11 cellular contexts compared by ENCODE assay signal in the genomic region with DNA sequence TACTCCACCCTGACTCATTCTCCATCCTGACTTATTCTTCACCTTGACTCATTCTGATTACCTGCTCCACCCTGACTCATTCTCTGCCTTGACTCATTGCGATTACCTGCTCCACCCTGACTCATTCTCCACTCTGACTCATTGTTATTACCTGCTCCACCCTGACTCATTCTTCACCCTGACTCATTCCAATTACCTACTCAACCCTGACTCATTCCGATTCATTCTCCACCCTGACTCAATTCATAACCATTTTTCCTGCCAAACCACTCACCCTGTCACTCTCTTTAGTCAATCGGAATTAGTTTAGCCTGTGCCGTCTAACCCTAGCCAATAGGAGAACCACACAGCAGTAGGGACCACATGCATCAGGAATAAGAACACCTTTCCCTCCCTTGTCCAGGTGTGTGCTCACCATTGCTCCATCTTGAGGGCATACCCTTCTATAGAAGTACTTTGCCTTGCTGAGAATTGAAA.
DNase-seq lines count a peak whose midpoint lies in the region; ATAC-seq lines count a peak whose summit lies in the region.
"Had no signal": no experiment of that assay in that cellular context is flagged by ENCODE, and none has a peak within 500 bp of the region (broad histone marks: within the 10 kb centered on the region; RNA-seq: fewer than 3 reads in every experiment).

No MANE protein-coding gene starts in this region.

- H2BK120ac ChIP-seq in mesenchymal stem cell (ENCODE audit: low read depth, low read length): no peak overlapping the region

- H3K9me3 Mint-ChIP-seq in CD8-positive, alpha-beta memory T cell: peaks cover 4 to 17% (median 10%) of the 10 kb centered on the region in 5 donors

- H3K79me1 ChIP-seq in mesenchymal stem cell (replicated peaks; ENCODE audit: low read length, poor library complexity, severe bottlenecking): no peaks in the 10 kb centered on the region

- POLR2A ChIA-PET in CD8-positive, alpha-beta memory T cell (lab: Charles Lee): no interaction called here

- WGBS in mesenchymal stem cell: 90% methylated on average over 4 of the region's 4 CpGs

- no peak overlapping the region for H3K14ac ChIP-seq in mesenchymal stem cell (ENCODE audit: low read length in 2 of 2)

- H3K4me3 ChIP-seq in mesenchymal stem cell (ENCODE audit: insufficient read depth in 1 of 2, low read depth in 1 of 2, low read length in 2 of 2): peak overlapping the region in 1 of 2 experiments; percentile 16
- no peak overlapping the region for H3K4me3 ChIP-seq in CD8-positive, alpha-beta memory T cell (ENCODE audit: low read length)

- CTCF ChIA-PET in CD8-positive, alpha-beta memory T cell (lab: Charles Lee): no interaction called here

- no peak overlapping the region for H3K4ac ChIP-seq in mesenchymal stem cell (ENCODE audit: low read depth in 1 of 2, low read length in 2 of 2)

- H3K27ac Mint-ChIP-seq in CD8-positive, alpha-beta memory T cell: no peak overlapping the region

- no peak overlapping the region for H2AK5ac ChIP-seq in mesenchymal stem cell (ENCODE audit: low read length, severe bottlenecking)

- no peaks in the 10 kb centered on the region for H3K27me3 Mint-ChIP-seq in CD8-positive, alpha-beta memory T cell

- peak; percentile 2 for DNase-seq in T1000 (lab: John Stamatoyannopoulos, UW)
- DNase-seq in mesenchymal stem cell: peak; percentile 20
- no peak for DNase-seq in NCI-H345 (lab: John Stamatoyannopoulos, UW)
- no peak for DNase-seq in CD8-positive, alpha-beta memory T cell
- DNase-seq: activated naive CD4-positive, alpha-beta T cell treated with Interleukin-2 at 50 U/mL for 16 hours; DMS153; Kasumi-1; NCI-H774 had no signal

- H2BK15ac ChIP-seq in mesenchymal stem cell (ENCODE audit: low read depth, poor library complexity, severe bottlenecking): no peak overlapping the region

- no peak overlapping the region for H3K4me3 Mint-ChIP-seq in CD8-positive, alpha-beta memory T cell

- no peak overlapping the region for H3K18ac ChIP-seq in mesenchymal stem cell (ENCODE audit: low read depth in 1 of 2, low read length in 2 of 2)

- H2BK5ac ChIP-seq in mesenchymal stem cell (ENCODE audit: low read depth, low read length, poor library complexity, severe bottlenecking): no peak overlapping the region

- H4K8ac ChIP-seq in mesenchymal stem cell (ENCODE audit: low read length): no peak overlapping the region

- H3K23ac ChIP-seq in mesenchymal stem cell (ENCODE audit: low read length in 2 of 2): no peak overlapping the region

- H3K4me1 Mint-ChIP-seq in CD8-positive, alpha-beta memory T cell: no peaks in the 10 kb centered on the region

- ATAC-seq in GM18520 (IDR thresholded peaks at IDR 0.05; ENCODE audit: unreplicated experiment) (peak; percentile 47), HG02759 (IDR thresholded peaks at IDR 0.05; ENCODE audit: unreplicated experiment) (peak; percentile 39), GM19467 (IDR thresholded peaks at IDR 0.05; ENCODE audit: unreplicated experiment) (no peak)

- H2AFZ ChIP-seq in mesenchymal stem cell (ENCODE audit: low read depth, low read length): no peak overlapping the region

- H3K4me2 ChIP-seq in mesenchymal stem cell (ENCODE audit: low read length, poor library complexity, severe bottlenecking): no peak overlapping the region

- H2BK12ac ChIP-seq in mesenchymal stem cell (ENCODE audit: low read length in 2 of 2): no peak overlapping the region

- no peak overlapping the region for H4K91ac ChIP-seq in mesenchymal stem cell (ENCODE audit: low read length)

- H3K9me3 ChIP-seq in mesenchymal stem cell (ENCODE audit: control insufficient read depth, low read length): peaks cover 35% of the 10 kb centered on the region
- no peaks in the 10 kb centered on the region for H3K9me3 ChIP-seq in CD8-positive, alpha-beta memory T cell (ENCODE audit: low read length)

- no peaks in the 10 kb centered on the region for H3K36me3 Mint-ChIP-seq in CD8-positive, alpha-beta memory T cell

- no peak overlapping the region for H3K9ac ChIP-seq in mesenchymal stem cell (ENCODE audit: low read length)

- H3K4me1 ChIP-seq in mesenchymal stem cell (ENCODE audit: control insufficient read depth, insufficient read depth, low read depth, low read length): no peaks in the 10 kb centered on the region
- H3K4me1 ChIP-seq in CD8-positive, alpha-beta memory T cell (ENCODE audit: insufficient read depth, low read length): no peaks in the 10 kb centered on the region

- H3K36me3 ChIP-seq in mesenchymal stem cell (ENCODE audit: control insufficient read depth in 1 of 2, insufficient read depth in 2 of 2, low read depth in 1 of 2, low read length in 2 of 2): no peaks in the 10 kb centered on the region
- no peaks in the 10 kb centered on the region for H3K36me3 ChIP-seq in CD8-positive, alpha-beta memory T cell (ENCODE audit: insufficient read depth, low read length)

- H3K27me3 ChIP-seq in mesenchymal stem cell (ENCODE audit: control insufficient read depth in 1 of 2, insufficient read depth in 1 of 2, low read length in 2 of 2): no peaks in the 10 kb centered on the region
- H3K27me3 ChIP-seq in CD8-positive, alpha-beta memory T cell (ENCODE audit: insufficient read depth, low read length, poor library complexity, severe bottlenecking): no peaks in the 10 kb centered on the region

- H3K27ac ChIP-seq in mesenchymal stem cell (ENCODE audit: low read length, poor library complexity, severe bottlenecking): no peak overlapping the region
- H3K27ac ChIP-seq in CD8-positive, alpha-beta memory T cell (ENCODE audit: low read depth, low read length): no peak overlapping the region

Comparison
In these comparisons a context has a peak if more than half of its experiments do, and no peak if none do; other contexts are left out.
1. DNase-seq: peak in T1000 (single experiment) and mesenchymal stem cell (single experiment); none in NCI-H345 (single experiment) and CD8-positive, alpha-beta memory T cell (0 of 5).